ENCODE assay signal across 14 cellular contexts in genomic region chr3:11240496-11240895, GRCh38. TPM values are rescaled to one million over a fixed set of nuclear protein-coding genes. Genes with fewer than 3 reads are reported as not detected.
DNase-seq lines count a peak whose midpoint lies in the region; ATAC-seq and TF ChIP-seq lines count a peak whose summit lies in the region.
"Had no signal": no experiment of that assay in that cellular context is flagged by ENCODE, and none has a peak within 500 bp of the region (broad histone marks: within the 10 kb centered on the region; RNA-seq: fewer than 3 reads in every experiment).

No MANE protein-coding gene starts in this region.

- CTCF ChIA-PET in activated naive CD4-positive, alpha-beta T cell treated with anti-CD3 and anti-CD28 coated beads for 36 hours (lab: Charles Lee) = interaction anchor here (0.7 to 1.2 kb wide), 2 partner anchors 96 to 391 kb away, joined by 3 read pairs; no protein-coding TSS in a partner anchor
- CTCF ChIA-PET in activated naive CD4-positive, alpha-beta T cell treated with anti-CD3 and anti-CD28 coated beads, Interleukin-2, amount 10 ng/mL, durations not matched to agents 7 days and 5 days (lab: Charles Lee) = no interaction called here
- CTCF ChIA-PET in GM10248 (lab: Yijun Ruan, JAX) = interaction anchor here (8.1 kb wide), 1 partner anchor 96 kb away, joined by 101 read pairs; no protein-coding TSS in a partner anchor

- H3K4me3 Mint-ChIP-seq in activated naive CD4-positive, alpha-beta T cell treated with anti-CD3 and anti-CD28 coated beads for 36 hours = no peak overlapping the region
- no peak overlapping the region for H3K4me3 Mint-ChIP-seq in activated naive CD4-positive, alpha-beta T cell treated with anti-CD3 and anti-CD28 coated beads, Interleukin-2, amount 10 ng/mL, durations not matched to agents 7 days and 5 days

- H3K27me3 Mint-ChIP-seq in activated naive CD4-positive, alpha-beta T cell treated with anti-CD3 and anti-CD28 coated beads for 36 hours (ENCODE audit: low read depth) = peaks cover 7% of the 10 kb centered on the region
- H3K27me3 Mint-ChIP-seq in activated naive CD4-positive, alpha-beta T cell treated with anti-CD3 and anti-CD28 coated beads, Interleukin-2, amount 10 ng/mL, durations not matched to agents 7 days and 5 days = peaks cover 15% of the 10 kb centered on the region

- peaks cover 13% of the 10 kb centered on the region for H3K9me3 Mint-ChIP-seq in activated naive CD4-positive, alpha-beta T cell treated with anti-CD3 and anti-CD28 coated beads for 36 hours
- H3K9me3 Mint-ChIP-seq in activated naive CD4-positive, alpha-beta T cell treated with anti-CD3 and anti-CD28 coated beads, Interleukin-2, amount 10 ng/mL, durations not matched to agents 7 days and 5 days = peaks cover 8% of the 10 kb centered on the region
- peaks cover 0 to 6% of the 10 kb centered on the region in 2 donors for H3K9me3 Mint-ChIP-seq in activated naive CD4-positive, alpha-beta T cell treated with anti-CD3 and anti-CD28 coated beads, Interleukin-2, amount 50 U/mL, for 72 hours

- peak; percentile 23 for DNase-seq in activated naive CD4-positive, alpha-beta T cell treated with anti-CD3 and anti-CD28 coated beads for 36 hours
- no peak for DNase-seq in activated naive CD4-positive, alpha-beta T cell treated with anti-CD3 and anti-CD28 coated beads, Interleukin-2, amount 10 ng/mL, durations not matched to agents 7 days and 5 days
- peak; percentile 31 to 57 for DNase-seq in activated naive CD4-positive, alpha-beta T cell treated with anti-CD3 and anti-CD28 coated beads, Interleukin-2, amount 50 U/mL, for 72 hours (ENCODE audit: low spot score in 2 of 2)
- DNase-seq in stimulated activated CD4-positive, alpha-beta T cell treated with anti-CD3 and anti-CD28 coated beads, Interleukin-2, amount 100 ng/mL, for 48 hours = peak; percentile 27 to 30
- DNase-seq in NCI-H2227 (lab: John Stamatoyannopoulos, UW; ENCODE audit: unreplicated experiment) (no peak), GM10248 (ENCODE audit: extremely low spot score) (no peak), NCI-H748 (lab: John Stamatoyannopoulos, UW; ENCODE audit: unreplicated experiment) (no peak), NCI-H2227 treated with DMSO at 0.1 percent for 48 hours (lab: John Stamatoyannopoulos, UW) (no peak)
- DNase-seq: Caco-2, head of caudate nucleus, islet precursor cell, mucosa of descending colon, NCI-H1930, NCI-H526 had no signal

- POLR2A ChIA-PET in GM10248 (lab: Yijun Ruan, JAX) = interaction anchor here (0.6 kb wide), 1 partner anchor 1872 kb away, joined by 6 read pairs; no protein-coding TSS in a partner anchor

- H3K27ac Mint-ChIP-seq in activated naive CD4-positive, alpha-beta T cell treated with anti-CD3 and anti-CD28 coated beads for 36 hours = peak overlapping the region; percentile 48
- H3K27ac Mint-ChIP-seq in activated naive CD4-positive, alpha-beta T cell treated with anti-CD3 and anti-CD28 coated beads, Interleukin-2, amount 10 ng/mL, durations not matched to agents 7 days and 5 days = no peak overlapping the region
- H3K27ac Mint-ChIP-seq in activated naive CD4-positive, alpha-beta T cell treated with anti-CD3 and anti-CD28 coated beads, Interleukin-2, amount 50 U/mL, for 72 hours = peak overlapping the region; percentile 92 to 100

- peak; percentile 55 to 58 for ATAC-seq in activated naive CD4-positive, alpha-beta T cell treated with anti-CD3 and anti-CD28 coated beads, Interleukin-2, amount 50 U/mL, for 72 hours
- ATAC-seq: mucosa of descending colon had no signal

- intact Hi-C loops in activated naive CD4-positive, alpha-beta T cell treated with anti-CD3 and anti-CD28 coated beads for 36 hours (cut with micrococcal nuclease) = no loop called here

- no peak for TF ChIP-seq CTCF in GM10248 (IDR thresholded peaks at IDR 0.05; ENCODE audit: control extremely low read depth, extremely low read depth, low read depth, missing control alignments)

- no peaks in the 10 kb centered on the region for H3K36me3 Mint-ChIP-seq in activated naive CD4-positive, alpha-beta T cell treated with anti-CD3 and anti-CD28 coated beads for 36 hours (ENCODE audit: low read depth)
- no peaks in the 10 kb centered on the region for H3K36me3 Mint-ChIP-seq in activated naive CD4-positive, alpha-beta T cell treated with anti-CD3 and anti-CD28 coated beads, Interleukin-2, amount 10 ng/mL, durations not matched to agents 7 days and 5 days
- H3K36me3 Mint-ChIP-seq in activated naive CD4-positive, alpha-beta T cell treated with anti-CD3 and anti-CD28 coated beads, Interleukin-2, amount 50 U/mL, for 72 hours = peaks cover 0 to 6% of the 10 kb centered on the region in 2 donors

- H3K4me1 Mint-ChIP-seq in activated naive CD4-positive, alpha-beta T cell treated with anti-CD3 and anti-CD28 coated beads for 36 hours (ENCODE audit: low read depth) = peaks cover 37% of the 10 kb centered on the region
- peaks cover 5% of the 10 kb centered on the region for H3K4me1 Mint-ChIP-seq in activated naive CD4-positive, alpha-beta T cell treated with anti-CD3 and anti-CD28 coated beads, Interleukin-2, amount 10 ng/mL, durations not matched to agents 7 days and 5 days

RNA-seq across cellular contexts. Expression of gene ATG7, which starts 31.7 kb away (rescaled TPM):
- 10 to 100 TPM; 25.9 to 27.0 TPM for total RNA-seq in activated naive CD4-positive, alpha-beta T cell treated with anti-CD3 and anti-CD28 coated beads for 36 hours
- 10 to 100 TPM; 23.5 to 36.6 TPM for total RNA-seq in activated naive CD4-positive, alpha-beta T cell treated with anti-CD3 and anti-CD28 coated beads, Interleukin-2, amount 50 U/mL, for 72 hours

Comparison
In these comparisons a context has a peak if more than half of its experiments do, and no peak if none do; other contexts are left out.
1. DNase-seq: peak in activated naive CD4-positive, alpha-beta T cell treated with anti-CD3 and anti-CD28 coated beads for 36 hours (single experiment), activated naive CD4-positive, alpha-beta T cell treated with anti-CD3 and anti-CD28 coated beads, Interleukin-2, amount 50 U/mL, for 72 hours (2 of 2) and stimulated activated CD4-positive, alpha-beta T cell treated with anti-CD3 and anti-CD28 coated beads, Interleukin-2, amount 100 ng/mL, for 48 hours (2 of 2); none in activated naive CD4-positive, alpha-beta T cell treated with anti-CD3 and anti-CD28 coated beads, Interleukin-2, amount 10 ng/mL, durations not matched to agents 7 days and 5 days (single experiment), NCI-H2227 (single experiment), GM10248 (single experiment), NCI-H748 (single experiment) and NCI-H2227 treated with DMSO at 0.1 percent for 48 hours (single experiment).